ENCODE assay signal across 8 cellular contexts in genomic region chr16:30893744-30894539, GRCh38. TPM values are rescaled to one million over a fixed set of nuclear protein-coding genes. Genes with fewer than 3 reads are reported as not detected.
A peak's percentile ranks its signal among the peaks of the same experiment; 100 is the strongest.
DNase-seq lines count a peak whose midpoint lies in the region; ATAC-seq and TF ChIP-seq lines count a peak whose summit lies in the region.

Gene BCL7C (minus strand): TSS chr16:30894077. CDS start chr16:30893944, 133 bp downstream.

- TF ChIP-seq CTCF in GM20000 (IDR thresholded peaks at IDR 0.05; ENCODE audit: extremely low read depth, missing control alignments): peak; percentile 58
- TF ChIP-seq CTCF in PC-3 (conservative IDR thresholded peaks at IDR 0.05; ENCODE audit: low read depth, low read length): peak; percentile 34

- intact Hi-C loops in PC-3 (cut with micrococcal nuclease): no loop called here

- POLR2A ChIA-PET in PC-3 (lab: Charles Lee; ENCODE audit: unreplicated experiment): no interaction called here

- peak within 1 kb of the TSS; percentile 97 for H3K4me2 ChIP-seq in PC-3 (ENCODE audit: low read length)

- H3K4me3 ChIP-seq in PC-3 (ENCODE audit: low read length): peak within 1 kb of the TSS; percentile 87
- peak within 1 kb of the TSS; percentile 73 to 89 for H3K4me3 ChIP-seq in muscle layer of duodenum (ENCODE audit: low read depth in 1 of 2, low read length in 2 of 2)

- H3K27me3 ChIP-seq in PC-3 (ENCODE audit: low read length) (no peaks in the 10 kb centered on the region), muscle layer of duodenum (ENCODE audit: low read depth, low read length) (no peaks in the 10 kb centered on the region)

- H3K9me3 ChIP-seq in PC-3 (ENCODE audit: low read length) (no peaks in the 10 kb centered on the region), muscle layer of duodenum (ENCODE audit: control insufficient read depth in 1 of 2, low read length in 2 of 2) (no peaks in the 10 kb centered on the region)

- peak within 1 kb of the TSS; percentile 91 for H3K27ac Mint-ChIP-seq in activated T-cell treated with anti-CD3 and anti-CD28 coated beads, Interleukin-2, amount 50 U/mL, for 24 hours

- H3K36me3 Mint-ChIP-seq in activated T-cell treated with anti-CD3 and anti-CD28 coated beads, Interleukin-2, amount 50 U/mL, for 24 hours (ENCODE audit: low read depth): peaks cover 30% of the 10 kb centered on the region

- H3K27me3 Mint-ChIP-seq in activated T-cell treated with anti-CD3 and anti-CD28 coated beads, Interleukin-2, amount 50 U/mL, for 24 hours: no peaks in the 10 kb centered on the region

- H4K20me1 ChIP-seq in PC-3 (ENCODE audit: low read length): no peaks in the 10 kb centered on the region

- H3K9me3 Mint-ChIP-seq in activated T-cell treated with anti-CD3 and anti-CD28 coated beads, Interleukin-2, amount 50 U/mL, for 24 hours: no peaks in the 10 kb centered on the region

- H3F3A ChIP-seq in PC-3 (ENCODE audit: low read length, unreplicated experiment): peaks cover 8% of the 10 kb centered on the region

- peaks cover 28% of the 10 kb centered on the region for H3K4me1 ChIP-seq in PC-3 (ENCODE audit: insufficient read depth, low read length)
- H3K4me1 ChIP-seq in muscle layer of duodenum (ENCODE audit: control insufficient read depth in 1 of 2, insufficient read depth in 2 of 2, low read length in 2 of 2): peaks cover 25 to 34% of the 10 kb centered on the region in 2 donors

- no peaks in the 10 kb centered on the region for H3K9me2 ChIP-seq in PC-3 (replicated peaks; ENCODE audit: low read length)

- H3K4me3 Mint-ChIP-seq in activated T-cell treated with anti-CD3 and anti-CD28 coated beads, Interleukin-2, amount 50 U/mL, for 24 hours: peak within 1 kb of the TSS; percentile 83

- CTCF ChIA-PET in PC-3 (lab: Charles Lee): no interaction called here

- H3K4me1 Mint-ChIP-seq in activated T-cell treated with anti-CD3 and anti-CD28 coated beads, Interleukin-2, amount 50 U/mL, for 24 hours (ENCODE audit: low read depth): peaks cover 46% of the 10 kb centered on the region

- peak within 1 kb of the TSS; percentile 95 for H2AFZ ChIP-seq in PC-3 (ENCODE audit: low read length)

- peaks cover 13% of the 10 kb centered on the region for H3K79me2 ChIP-seq in PC-3 (ENCODE audit: low read length)

- H3K36me3 ChIP-seq in PC-3 (ENCODE audit: low read depth, low read length) (no peaks in the 10 kb centered on the region), muscle layer of duodenum (ENCODE audit: control insufficient read depth in 1 of 2, insufficient read depth in 2 of 2, low read length in 2 of 2) (peaks cover 2 to 17% of the 10 kb centered on the region in 2 donors)

- peak within 1 kb of the TSS; percentile 86 for H3K27ac ChIP-seq in PC-3 (ENCODE audit: low read length)
- H3K27ac ChIP-seq in muscle layer of duodenum (ENCODE audit: low read length): peak within 1 kb of the TSS; percentile 76

- ATAC-seq in PC-3 (peak; percentile 70), esophagus mucosa (peak; percentile 76)

- peak; percentile 92 for DNase-seq in D341Med (ENCODE audit: low spot score)
- peak; percentile 97 for DNase-seq in GM20000 (ENCODE audit: low spot score)
- peak; percentile 77 for DNase-seq in HT1080 (ENCODE audit: low read depth)
- peak; percentile 87 for DNase-seq in PC-3
- peak; percentile 91 for DNase-seq in activated T-cell treated with anti-CD3 and anti-CD28 coated beads, Interleukin-2, amount 50 U/mL, for 24 hours
- peak; percentile 56 to 79 for DNase-seq in stimulated activated CD8-positive, alpha-beta memory T cell treated with anti-CD3 and anti-CD28 coated beads, Interleukin-7, amount 100 ng/mL, for 4 hours (ENCODE audit: low read depth in 2 of 2)

- H3K9ac ChIP-seq in PC-3 (ENCODE audit: low read length): peak within 1 kb of the TSS; percentile 87

- BruUV-seq in PC-3 (replicated peaks; lab: Mats Ljungman, UMichigan): no TSS peak

RNA-seq across cellular contexts. Expression of gene BCL7C, which starts in this region (rescaled TPM):
- total RNA-seq in HT1080 (2014; rRNA removed; shearing (Covaris generic)): 42.5 and 56.2 TPM in 2 replicates
- polyA plus RNA-seq in HT1080 (2015; cell fraction: cytosol; rRNA removed): 29.5 and 37.5 TPM in 2 replicates
- polyA plus RNA-seq in HT1080 (2015; cell fraction: nucleus; rRNA removed): 9.4 and 9.6 TPM in 2 replicates
- 75.6 and 97.3 TPM in 2 replicates for total RNA-seq in PC-3 (2014; rRNA removed)
- total RNA-seq in esophagus mucosa: 30.5 TPM

Comparison
In these comparisons a context has a peak if more than half of its experiments do, and no peak if none do; other contexts are left out.
1. Peak in every context shown above with its lines: DNase-seq, ATAC-seq, H3K4me3 ChIP-seq and H3K27ac ChIP-seq.